ENCODE assay signal across 24 cellular contexts in the genomic region with DNA sequence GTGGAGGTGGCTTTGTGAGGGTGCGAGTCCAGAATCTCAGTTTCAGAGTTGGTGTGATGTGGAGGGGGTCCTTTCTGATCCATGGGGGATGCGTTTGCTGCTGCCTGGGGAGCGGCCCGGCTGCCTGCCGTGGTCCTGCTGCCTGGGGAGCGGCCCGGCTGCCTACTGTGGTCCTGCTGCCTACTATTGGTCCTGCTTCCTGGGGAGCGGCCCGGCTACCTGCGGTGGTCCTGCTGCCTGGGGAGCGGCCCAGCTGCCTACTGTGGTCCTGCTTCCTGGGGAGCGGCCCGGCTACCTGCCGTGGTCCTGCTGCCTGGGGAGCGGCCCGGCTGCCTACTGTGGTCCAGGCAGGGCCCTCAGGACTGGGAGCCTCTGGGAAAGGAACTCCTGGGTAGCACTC.
DNase-seq lines count a peak whose midpoint lies in the region; ATAC-seq, FAIRE-seq and TF ChIP-seq lines count a peak whose summit lies in the region.
"Had no signal": no experiment of that assay in that cellular context is flagged by ENCODE, and none has a peak within 500 bp of the region (broad histone marks: within the 10 kb centered on the region; RNA-seq: fewer than 3 reads in every experiment).

No MANE protein-coding gene starts in this region.

- peak overlapping the region; percentile 99 for H3K4me2 ChIP-seq in BLaER1
- H3K4me2 ChIP-seq in H9 (ENCODE audit: insufficient read depth, insufficient read length, low read length) = no peak overlapping the region

- intact Hi-C loops in psoas muscle (cut with DNase I) = no loop called here

- ATAC-seq in psoas muscle = peak in 1 of 4 donors; percentile 10
- ATAC-seq: GM12878 had no signal

- H3K79me1 ChIP-seq in H9 (ENCODE audit: insufficient read depth, low read depth, low read length, poor library complexity, severe bottlenecking) = no peaks in the 10 kb centered on the region

- H3K18ac ChIP-seq in H9 (ENCODE audit: insufficient read length, low read depth, low read length) = no peak overlapping the region

- H3K36me3 Mint-ChIP-seq in H9 (ENCODE audit: insufficient read depth in 1 of 3, low read depth in 3 of 3) (peaks cover 36 to 74% (median 55%) of the 10 kb centered on the region in 3 experiments), chondrocyte (ENCODE audit: low read depth) (peaks cover 8% of the 10 kb centered on the region)

- H3K14ac ChIP-seq in H9 (ENCODE audit: insufficient read depth, low read length) = no peak overlapping the region; the same call in 1 of the 2 replicates

- peaks cover 96% of the 10 kb centered on the region for H3K4me1 ChIP-seq in BLaER1
- no peaks in the 10 kb centered on the region for H3K4me1 ChIP-seq in H9 (ENCODE audit: insufficient read depth, low read length)
- peaks cover 17% of the 10 kb centered on the region for H3K4me1 ChIP-seq in psoas muscle
- H3K4me1 ChIP-seq in small intestine (ENCODE audit: control insufficient read depth in 2 of 2, insufficient read depth in 1 of 2, low read depth in 1 of 2, low read length in 1 of 2) = no peaks in the 10 kb centered on the region
- H3K4me1 ChIP-seq: Peyer's patch had no signal

- no peaks in the 10 kb centered on the region; the same call in 1 of the 2 replicates for H3K79me2 ChIP-seq in H9 (ENCODE audit: insufficient read depth, low read length)

- DNase-seq in H9 = no peak
- DNase-seq in chondrocyte (ENCODE audit: low spot score) = no peak
- DNase-seq in psoas muscle = no peak
- no peak for DNase-seq in kidney tubule cell (ENCODE audit: low spot score)
- no peak for DNase-seq in small intestine
- DNase-seq in CD1c-positive myeloid dendritic cell (ENCODE audit: extremely low spot score) = no peak
- no peak for DNase-seq in central memory CD4-positive, alpha-beta T cell
- DNase-seq: CD4-positive, CD25-positive, alpha-beta regulatory T cell; COR-L47; DMS 273 treated with DMSO at 0.1 percent for 48 hours; DMS79 treated with DMSO at 0.1 percent for 48 hours; GM23248; HCEC 1CT; KG1; NCI-H1092; NCI-H1436; NCI-H187 treated with DMSO at 0.1 percent for 48 hours; NCI-H226; NCI-H510A treated with DMSO at 0.1 percent for 48 hours; NCI-H748 treated with DMSO at 0.1 percent for 48 hours; Peyer's patch; SJCRH30 had no signal

- FAIRE-seq in small intestine (lab: Jason Lieb, UNC) = no peak
- FAIRE-seq: GM12878 had no signal

- H4K8ac ChIP-seq in H9 (replicated peaks; ENCODE audit: insufficient read length, low read depth, low read length) = no peak overlapping the region

- no CpG with 5 or more reads among the region's 16 CpGs for WGBS in H9 (ENCODE audit: extremely low coverage, insufficient read length, low lambda C conversion rate)
- 92 to 93% (median 93%) methylated on average over 14 to 16 of the region's 16 CpGs for WGBS in psoas muscle, 3 donors
- WGBS in small intestine, 3 donors = 95 to 99% (median 98%) methylated on average over 13 to 16 of the region's 16 CpGs

- no peak overlapping the region for H2BK15ac ChIP-seq in H9 (ENCODE audit: low read depth, low read length)

- no peak overlapping the region for H3K4ac ChIP-seq in H9 (ENCODE audit: low read depth, low read length)

- no peaks in the 10 kb centered on the region for H3K9me3 ChIP-seq in BLaER1
- H3K9me3 ChIP-seq in H9 (ENCODE audit: control insufficient read depth, low read depth, low read length) = no peaks in the 10 kb centered on the region
- H3K9me3 ChIP-seq in psoas muscle = no peaks in the 10 kb centered on the region
- no peaks in the 10 kb centered on the region for H3K9me3 ChIP-seq in small intestine (ENCODE audit: control insufficient read depth, low read depth)
- H3K9me3 ChIP-seq: Peyer's patch, SJCRH30 had no signal

- H3K4me3 Mint-ChIP-seq in H9 (no peak overlapping the region), chondrocyte (ENCODE audit: unreplicated experiment) (no peak overlapping the region)
- H3K4me3 Mint-ChIP-seq: CD4-positive, CD25-positive, alpha-beta regulatory T cell had no signal

- peak overlapping the region in 2 of 3 experiments; percentile 76 to 93; a peak in 4 of 7 replicates for H3K27ac Mint-ChIP-seq in H9
- peak overlapping the region; percentile 65 for H3K27ac Mint-ChIP-seq in chondrocyte (ENCODE audit: unreplicated experiment)

- H2AK5ac ChIP-seq in H9 (ENCODE audit: insufficient read length, low read length) = no peak overlapping the region

- H2BK12ac ChIP-seq in H9 (ENCODE audit: insufficient read length, low read depth, low read length) = no peak overlapping the region

- no peak overlapping the region for H4K91ac ChIP-seq in H9 (ENCODE audit: insufficient read length, low read depth, low read length)

- no peak overlapping the region for H3T11ph ChIP-seq in H9 (ENCODE audit: low read length)

- no peak overlapping the region for H2BK20ac ChIP-seq in H9 (ENCODE audit: low read depth, low read length, poor library complexity, severe bottlenecking)

- no peak overlapping the region for H4K5ac ChIP-seq in H9 (ENCODE audit: insufficient read length, low read depth, low read length)

- no peak for TF ChIP-seq CTCF in H9 (conservative IDR thresholded peaks at IDR 0.05)
- TF ChIP-seq CTCF in chondrocyte (IDR thresholded peaks at IDR 0.05) = no peak
- no peak for TF ChIP-seq CTCF in psoas muscle (IDR thresholded peaks at IDR 0.05)

- no peak overlapping the region for H2BK5ac ChIP-seq in H9 (ENCODE audit: insufficient read length, low read length)

- peak overlapping the region; percentile 66 for H3K4me3 ChIP-seq in BLaER1
- H3K4me3 ChIP-seq in psoas muscle = peak overlapping the region; percentile 17
- no peak overlapping the region for H3K4me3 ChIP-seq in small intestine (ENCODE audit: low read depth in 1 of 2, low read length in 2 of 2)
- H3K4me3 ChIP-seq: GM12878, GM23248, Peyer's patch, SJCRH30 had no signal

- H3K4me1 Mint-ChIP-seq in H9 = no peaks in the 10 kb centered on the region
- H3K4me1 Mint-ChIP-seq in chondrocyte (ENCODE audit: low read depth) = peaks cover 22% of the 10 kb centered on the region

- H3K36me3 ChIP-seq in BLaER1 = peaks cover 50% of the 10 kb centered on the region
- H3K36me3 ChIP-seq in psoas muscle (ENCODE audit: insufficient read depth in 1 of 2, low read depth in 1 of 2) = peaks cover 0 to 19% of the 10 kb centered on the region in 2 donors
- no peaks in the 10 kb centered on the region for H3K36me3 ChIP-seq in small intestine (ENCODE audit: control insufficient read depth in 2 of 2, insufficient read depth in 2 of 2, low read length in 2 of 2)

- H3K23ac ChIP-seq in H9 (ENCODE audit: insufficient read length, low read depth, low read length) = no peak overlapping the region

- no peaks in the 10 kb centered on the region; a peak in 1 of 5 replicates for H3K9me3 Mint-ChIP-seq in H9
- H3K9me3 Mint-ChIP-seq in chondrocyte (ENCODE audit: low read depth) = no peaks in the 10 kb centered on the region
- H3K9me3 Mint-ChIP-seq: CD4-positive, CD25-positive, alpha-beta regulatory T cell had no signal

- no peaks in the 10 kb centered on the region for H3K23me2 ChIP-seq in H9 (ENCODE audit: insufficient read length, low read depth, low read length, poor library complexity, severe bottlenecking)

- H3K27ac ChIP-seq in BLaER1 (peak overlapping the region; percentile 93), H9 (ENCODE audit: insufficient read length, low read depth, low read length) (no peak overlapping the region), psoas muscle (peak overlapping the region; percentile 60), small intestine (ENCODE audit: low read depth in 1 of 2, low read length in 1 of 2) (no peak overlapping the region)
- H3K27ac ChIP-seq: GM23248, Peyer's patch, SJCRH30 had no signal

- H3K27me3 ChIP-seq in BLaER1 (no peaks in the 10 kb centered on the region), H9 (ENCODE audit: insufficient read depth, low read length) (no peaks in the 10 kb centered on the region), psoas muscle (ENCODE audit: insufficient read depth in 3 of 3, low read length in 2 of 3) (no peaks in the 10 kb centered on the region), small intestine (ENCODE audit: control insufficient read depth in 2 of 2, insufficient read depth in 2 of 2, low read length in 2 of 2) (no peaks in the 10 kb centered on the region)
- H3K27me3 ChIP-seq: Peyer's patch, SJCRH30 had no signal

- H3K56ac ChIP-seq in H9 (ENCODE audit: insufficient read length, low read depth, low read length) = no peak overlapping the region

- H3K9ac ChIP-seq in BLaER1 (peak overlapping the region; percentile 78), H9 (ENCODE audit: extremely low read depth, insufficient read length, low read length) (no peak overlapping the region)
- H3K9ac ChIP-seq: GM23248 had no signal

- H4K20me1 ChIP-seq in BLaER1 = peaks cover 6% of the 10 kb centered on the region; the same call in 1 of the 2 replicates
- H4K20me1 ChIP-seq in H9 (ENCODE audit: control insufficient read depth, insufficient read depth, insufficient read length) = no peaks in the 10 kb centered on the region

- H2AFZ ChIP-seq in H9 (ENCODE audit: low read length) = no peak overlapping the region
- H2AFZ ChIP-seq: GM23248 had no signal

- H3K27me3 Mint-ChIP-seq in H9 (ENCODE audit: low read depth) (no peaks in the 10 kb centered on the region), chondrocyte (ENCODE audit: low read depth) (no peaks in the 10 kb centered on the region)
- H3K27me3 Mint-ChIP-seq: CD4-positive, CD25-positive, alpha-beta regulatory T cell had no signal

- no peak overlapping the region for H2BK120ac ChIP-seq in H9 (ENCODE audit: low read depth, low read length, poor library complexity, severe bottlenecking)

Comparison
In these comparisons a context has a peak if more than half of its experiments do, and no peak if none do; other contexts are left out.
1. H3K27ac ChIP-seq: peak in BLaER1 (single experiment) and psoas muscle (single experiment); none in H9 (single experiment) and small intestine (0 of 2).
2. H3K4me3 ChIP-seq: peak in BLaER1 (single experiment) and psoas muscle (single experiment); none in small intestine (0 of 2).